Comparison of ENCODE assay signal across 17 cellular contexts in the genomic region with DNA sequence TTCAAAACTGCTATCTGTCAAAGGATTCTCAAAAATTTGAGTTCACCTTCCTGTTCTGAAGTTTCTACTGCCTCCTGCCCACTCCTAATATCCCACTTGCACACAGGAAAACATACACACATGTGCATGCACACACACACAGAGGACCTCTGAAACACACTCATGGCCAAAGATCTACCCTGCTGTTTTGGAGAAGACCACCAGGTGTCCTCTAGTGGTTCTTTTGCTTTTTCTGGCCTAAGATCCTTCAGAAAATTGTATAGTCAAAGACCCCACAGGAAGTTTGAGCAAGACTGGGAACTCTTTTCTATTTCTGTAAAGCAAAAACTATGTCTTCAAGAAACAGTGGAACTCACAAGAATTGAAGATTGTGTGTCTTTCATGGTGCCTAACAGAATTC.
"Had no signal": no experiment of that assay in that cellular context is flagged by ENCODE, and none has a peak within 500 bp of the region (broad histone marks: within the 10 kb centered on the region; RNA-seq: fewer than 3 reads in every experiment).

No MANE protein-coding gene starts in this region.

- H3K9ac ChIP-seq: parathyroid adenoma had no signal

- H3K9me3 ChIP-seq: neutrophil, tibial artery, uterus had no signal

- H3K36me3 Mint-ChIP-seq: activated naive CD8-positive, alpha-beta T cell treated with anti-CD3 and anti-CD28 coated beads for 36 hours; brain had no signal

- H3K27me3 ChIP-seq: neutrophil, tibial artery, uterus had no signal

- DNase-seq: activated CD4-positive, alpha-beta T cell treated with anti-CD3 and anti-CD28 coated beads, Interleukin-2, amount 50 U/mL, for 1 hour; activated CD8-positive, alpha-beta memory T cell treated with anti-CD3 and anti-CD28 coated beads for 24 hours; activated naive CD8-positive, alpha-beta T cell treated with anti-CD3 and anti-CD28 coated beads for 36 hours; amygdala; effector memory CD4-positive, alpha-beta T cell; left ventricle myocardium inferior; naive thymus-derived CD8-positive, alpha-beta T cell; stimulated activated CD4-positive, alpha-beta T cell treated with anti-CD3 and anti-CD28 coated beads, Interleukin-4, amount 100 ng/mL, for 1 hour; stimulated activated naive CD4-positive, alpha-beta T cell; tibial artery; uterus had no signal

- H3K79me2 ChIP-seq: parathyroid adenoma had no signal

- H3K27ac ChIP-seq: epithelial cell of prostate, left ventricle myocardium inferior, neutrophil, parathyroid adenoma, tibial artery, uterus had no signal

- H3K4me3 Mint-ChIP-seq: activated naive CD8-positive, alpha-beta T cell treated with anti-CD3 and anti-CD28 coated beads for 36 hours; naive thymus-derived CD8-positive, alpha-beta T cell; T-helper 2 cell treated with Interferon-gamma antibody and Interleukin-4, amounts not matched to agents 5 μg/mL and 100 μg/mL, for 36 hours had no signal

- H3K4me3 ChIP-seq: left ventricle myocardium inferior, tibial artery, uterus had no signal

- H3K9me3 Mint-ChIP-seq: brain had no signal

- H3K4me1 Mint-ChIP-seq: activated naive CD8-positive, alpha-beta T cell treated with anti-CD3 and anti-CD28 coated beads for 36 hours; naive thymus-derived CD8-positive, alpha-beta T cell had no signal

- H2AFZ ChIP-seq: parathyroid adenoma had no signal

- H3K27ac Mint-ChIP-seq: activated naive CD8-positive, alpha-beta T cell treated with anti-CD3 and anti-CD28 coated beads for 36 hours; naive thymus-derived CD8-positive, alpha-beta T cell; T-helper 2 cell treated with Interferon-gamma antibody and Interleukin-4, amounts not matched to agents 5 μg/mL and 100 μg/mL, for 36 hours had no signal

- H3K36me3 ChIP-seq: left ventricle myocardium inferior, neutrophil, tibial artery, uterus had no signal

- H3K27me3 Mint-ChIP-seq: activated naive CD8-positive, alpha-beta T cell treated with anti-CD3 and anti-CD28 coated beads for 36 hours; brain; naive thymus-derived CD8-positive, alpha-beta T cell had no signal

- H3K4me1 ChIP-seq: left ventricle myocardium inferior, parathyroid adenoma, tibial artery, uterus had no signal

- FAIRE-seq: frontal cortex had no signal
